Comparison of ENCODE assay signal across 10 cellular contexts in genomic region chr1:108704501-108704900, GRCh38. TPM values are rescaled to one million over a fixed set of nuclear protein-coding genes. Genes with fewer than 3 reads are reported as not detected.
A peak's percentile ranks its signal among the peaks of the same experiment; 100 is the strongest.
DNase-seq lines count a peak whose midpoint lies in the region; ATAC-seq and TF ChIP-seq lines count a peak whose summit lies in the region.
"Had no signal": no experiment of that assay in that cellular context is flagged by ENCODE, and none has a peak within 500 bp of the region (broad histone marks: within the 10 kb centered on the region; RNA-seq: fewer than 3 reads in every experiment).

No MANE protein-coding gene starts in this region.

- no peaks in the 10 kb centered on the region for H3K79me2 ChIP-seq in ACC112 (ENCODE audit: control insufficient read depth, insufficient read depth, low read length, unreplicated experiment)

- peaks cover 20% of the 10 kb centered on the region for H3K4me1 ChIP-seq in ACC112 (ENCODE audit: control insufficient read depth, insufficient read depth, low read length, unreplicated experiment)
- H3K4me1 ChIP-seq: testis had no signal

- intact Hi-C loops in activated CD8-positive, alpha-beta T cell treated with anti-CD3 and anti-CD28 coated beads for 36 hours (cut with micrococcal nuclease), result no loop called here

- no peaks in the 10 kb centered on the region for H3K9me3 Mint-ChIP-seq in activated CD8-positive, alpha-beta T cell treated with anti-CD3 and anti-CD28 coated beads for 36 hours

- no peaks in the 10 kb centered on the region for H3K27me3 Mint-ChIP-seq in activated CD8-positive, alpha-beta T cell treated with anti-CD3 and anti-CD28 coated beads for 36 hours

- POLR2A ChIA-PET in activated CD8-positive, alpha-beta T cell treated with anti-CD3 and anti-CD28 coated beads for 36 hours (lab: Charles Lee), result interaction anchor here (0.9 to 4.0 kb wide), 5 partner anchors 12 to 57 kb away, joined by 3 to 32 read pairs (median 7); partner anchors contain the start of gene PRPF38B

- no peaks in the 10 kb centered on the region for H3K27me3 ChIP-seq in ACC112 (ENCODE audit: insufficient read depth, low read length)
- H3K27me3 ChIP-seq: testis had no signal

- peaks cover 50% of the 10 kb centered on the region for H3K4me1 Mint-ChIP-seq in activated CD8-positive, alpha-beta T cell treated with anti-CD3 and anti-CD28 coated beads for 36 hours (ENCODE audit: low read depth)

- ATAC-seq in activated CD8-positive, alpha-beta T cell treated with anti-CD3 and anti-CD28 coated beads for 36 hours, result no peak
- ATAC-seq in HG02610 (IDR thresholded peaks at IDR 0.05; ENCODE audit: unreplicated experiment), result no peak
- ATAC-seq in HG03025 (IDR thresholded peaks at IDR 0.05; ENCODE audit: low FRiP score, unreplicated experiment), result no peak

- TF ChIP-seq CTCF in activated CD8-positive, alpha-beta T cell treated with anti-CD3 and anti-CD28 coated beads for 36 hours (IDR thresholded peaks at IDR 0.05), result no peak
- TF ChIP-seq CTCF in fibroblast of the aortic adventitia (IDR thresholded peaks at IDR 0.05; ENCODE audit: insufficient read depth, low read length), result no peak

- H3K4me3 ChIP-seq in ACC112 (ENCODE audit: low read depth, low read length), result peak overlapping the region; percentile 40; the same call in 1 of the 2 replicates
- H3K4me3 ChIP-seq in fibroblast of the aortic adventitia (ENCODE audit: low read depth, low read length), result no peak overlapping the region
- H3K4me3 ChIP-seq: testis had no signal

- CTCF ChIA-PET in activated CD8-positive, alpha-beta T cell treated with anti-CD3 and anti-CD28 coated beads for 36 hours (lab: Charles Lee), result interaction anchor here (0.9 to 4.3 kb wide), 2 partner anchors 11 to 44 kb away, joined by 3 to 21 read pairs; partner anchors contain the start of genes HENMT1 and PRPF38B

- H3K36me3 ChIP-seq in ACC112 (ENCODE audit: insufficient read depth, low read length), result peaks cover 15% of the 10 kb centered on the region

- peak overlapping the region; percentile 89 for H3K27ac Mint-ChIP-seq in activated CD8-positive, alpha-beta T cell treated with anti-CD3 and anti-CD28 coated beads for 36 hours

- H3K27ac ChIP-seq in ACC112 (ENCODE audit: low read depth, low read length), result peak overlapping the region; percentile 79
- H3K27ac ChIP-seq: testis had no signal

- no peak overlapping the region for H3K4me3 Mint-ChIP-seq in activated CD8-positive, alpha-beta T cell treated with anti-CD3 and anti-CD28 coated beads for 36 hours

- peaks cover 28% of the 10 kb centered on the region for H3K36me3 Mint-ChIP-seq in activated CD8-positive, alpha-beta T cell treated with anti-CD3 and anti-CD28 coated beads for 36 hours (ENCODE audit: low read depth)

- DNase-seq in GM04503 (ENCODE audit: low read depth), result peak; percentile 48
- peak; percentile 30 for DNase-seq in activated CD8-positive, alpha-beta T cell treated with anti-CD3 and anti-CD28 coated beads for 36 hours
- DNase-seq in fibroblast of the aortic adventitia (ENCODE audit: low read depth), result peak; percentile 82
- no peak for DNase-seq in pons (ENCODE audit: low spot score)
- DNase-seq in NCI-H2196 treated with DMSO at 0.1 percent for 48 hours (lab: John Stamatoyannopoulos, UW; ENCODE audit: unreplicated experiment), result no peak
- DNase-seq: testis had no signal

- no peak overlapping the region for H2AFZ ChIP-seq in ACC112 (ENCODE audit: low read length, unreplicated experiment)

RNA-seq across cellular contexts. Expression of gene FNDC7, which starts 8.2 kb away (rescaled TPM):
- under 1 TPM in 1 of 2 experiments, not detected in 1; 0.20 TPM for total RNA-seq in activated CD8-positive, alpha-beta T cell treated with anti-CD3 and anti-CD28 coated beads for 36 hours
- under 0.01 TPM in 1 of 2 replicates, not detected in the other for total RNA-seq in fibroblast of the aortic adventitia (ENCODE audit: low replicate concordance)
- total RNA-seq: mucosa of gallbladder had no signal

RNA-seq across cellular contexts. Expression of gene PRPF38B, which starts 12.4 kb away (rescaled TPM):
- total RNA-seq in activated CD8-positive, alpha-beta T cell treated with anti-CD3 and anti-CD28 coated beads for 36 hours, result 10 to 100 TPM; 62.5 to 65.3 TPM
- total RNA-seq in fibroblast of the aortic adventitia (ENCODE audit: low replicate concordance), result 20.0 and 25.2 TPM in 2 replicates

RNA-seq across cellular contexts. Expression of gene STXBP3, which starts 42.0 kb away (rescaled TPM):
- total RNA-seq in activated CD8-positive, alpha-beta T cell treated with anti-CD3 and anti-CD28 coated beads for 36 hours, result 10 to 100 TPM; 34.4 to 38.3 TPM
- 45.0 and 78.7 TPM in 2 replicates for total RNA-seq in fibroblast of the aortic adventitia (ENCODE audit: low replicate concordance)

RNA-seq across cellular contexts. Expression of gene HENMT1, which starts 43.6 kb away (rescaled TPM):
- total RNA-seq in activated CD8-positive, alpha-beta T cell treated with anti-CD3 and anti-CD28 coated beads for 36 hours, result 10 to 100 TPM; 25.3 to 27.1 TPM
- total RNA-seq in fibroblast of the aortic adventitia (ENCODE audit: low replicate concordance), result 4.1 and 4.5 TPM in 2 replicates

Comparison
In these comparisons a context has a peak if more than half of its experiments do, and no peak if none do; other contexts are left out.
1. DNase-seq: peak in GM04503 (single experiment), activated CD8-positive, alpha-beta T cell treated with anti-CD3 and anti-CD28 coated beads for 36 hours (single experiment) and fibroblast of the aortic adventitia (single experiment); none in pons (single experiment) and NCI-H2196 treated with DMSO at 0.1 percent for 48 hours (single experiment).